ENCODE assay signal across 18 cellular contexts in genomic region chr3:13839253-13839652, GRCh38. TPM values are rescaled to one million over a fixed set of nuclear protein-coding genes. Genes with fewer than 3 reads are reported as not detected.
DNase-seq lines count a peak whose midpoint lies in the region; ATAC-seq and TF ChIP-seq lines count a peak whose summit lies in the region.
"Had no signal": no experiment of that assay in that cellular context is flagged by ENCODE, and none has a peak within 500 bp of the region (broad histone marks: within the 10 kb centered on the region; RNA-seq: fewer than 3 reads in every experiment).

No MANE protein-coding gene starts in this region.

- H4K20me1 ChIP-seq in HCT116 (ENCODE audit: insufficient read depth) (no peaks in the 10 kb centered on the region), osteoblast (ENCODE audit: insufficient read depth, low read length) (no peaks in the 10 kb centered on the region)
- H4K20me1 ChIP-seq: BLaER1 treated with 17β-estradiol and CSF1 and Interleukin-3, amounts not matched to agents 10 nM and 100 nM had no signal

- H3K9me3 Mint-ChIP-seq in brain: no peaks in the 10 kb centered on the region

- TF ChIP-seq CTCF in HCT116 (IDR thresholded peaks at IDR 0.05 in 2 of 3, conservative IDR thresholded peaks at IDR 0.05 in 1 of 3; ENCODE audit: borderline replicate concordance in 1 of 3, insufficient read depth in 1 of 3, low read depth in 2 of 3, low read length in 2 of 3) (no peak), brain (conservative IDR thresholded peaks at IDR 0.05) (no peak), osteoblast (IDR thresholded peaks at IDR 0.05; ENCODE audit: extremely low read depth, low read depth, low read length) (no peak)

- no peaks in the 10 kb centered on the region for H3K27me3 Mint-ChIP-seq in brain

- CTCF ChIA-PET in HCT116 (lab: Charles Lee): no interaction called here

- peak overlapping the region; percentile 23; the same call in 1 of the 2 replicates for H3K9ac ChIP-seq in HCT116 (ENCODE audit: low read length)
- H3K9ac ChIP-seq: BLaER1 treated with 17β-estradiol and CSF1 and Interleukin-3, amounts not matched to agents 10 nM and 100 nM; GM23248 had no signal

- H3K4me3 ChIP-seq in HCT116 (replicated peaks in 1 of 2; ENCODE audit: low read depth in 1 of 2, low read length in 2 of 2): no peak overlapping the region
- H3K4me3 ChIP-seq in osteoblast (ENCODE audit: insufficient read depth, low read length): no peak overlapping the region
- H3K4me3 ChIP-seq: BLaER1 treated with 17β-estradiol and CSF1 and Interleukin-3, amounts not matched to agents 10 nM and 100 nM; GM12878; GM23248 had no signal

- ATAC-seq in HCT116: no peak
- no peak for ATAC-seq in Right ventricle myocardium inferior
- no peak for ATAC-seq in HG02571 (IDR thresholded peaks at IDR 0.05; ENCODE audit: unreplicated experiment)
- ATAC-seq: GM12878 had no signal

- peaks cover 22% of the 10 kb centered on the region for H3K4me1 Mint-ChIP-seq in brain

- peak overlapping the region in 4 of 5 experiments; percentile 30 to 47 (median 42) for H3K27ac Mint-ChIP-seq in brain
- H3K27ac Mint-ChIP-seq: CD4-positive, CD25-positive, alpha-beta regulatory T cell had no signal

- H2AFZ ChIP-seq in HCT116 (ENCODE audit: low read depth, low read length, poor library complexity, severe bottlenecking): peak overlapping the region; percentile 2
- no peak overlapping the region for H2AFZ ChIP-seq in osteoblast (ENCODE audit: low read length)
- H2AFZ ChIP-seq: GM23248 had no signal

- TF ChIP-seq RAD21 in HCT116 (IDR thresholded peaks at IDR 0.05; ENCODE audit: low read depth): no peak

- H3K27me3 ChIP-seq in HCT116 (ENCODE audit: insufficient read depth, low read length): no peaks in the 10 kb centered on the region
- H3K27me3 ChIP-seq in osteoblast (ENCODE audit: insufficient read depth, low read length): no peaks in the 10 kb centered on the region
- H3K27me3 ChIP-seq: BLaER1 treated with 17β-estradiol and CSF1 and Interleukin-3, amounts not matched to agents 10 nM and 100 nM had no signal

- H3K27ac ChIP-seq in HCT116 (ENCODE audit: low read depth, low read length): no peak overlapping the region
- H3K27ac ChIP-seq in osteoblast (ENCODE audit: low read depth, low read length): no peak overlapping the region
- H3K27ac ChIP-seq: BLaER1 treated with 17β-estradiol and CSF1 and Interleukin-3, amounts not matched to agents 10 nM and 100 nM; GM23248; HL-60 had no signal

- H3K9me2 ChIP-seq in HCT116 (ENCODE audit: insufficient read depth): no peaks in the 10 kb centered on the region

- H3K4me1 ChIP-seq in HCT116 (ENCODE audit: control insufficient read depth in 1 of 2, insufficient read depth in 2 of 2, low read length in 2 of 2): peaks cover 0 to 28% of the 10 kb centered on the region in 2 experiments; a peak in 2 of 4 replicates
- H3K4me1 ChIP-seq in osteoblast (ENCODE audit: insufficient read depth, low read length): no peaks in the 10 kb centered on the region
- H3K4me1 ChIP-seq: BLaER1 treated with 17β-estradiol and CSF1 and Interleukin-3, amounts not matched to agents 10 nM and 100 nM had no signal

- no peak overlapping the region for H3K4me3 Mint-ChIP-seq in brain
- H3K4me3 Mint-ChIP-seq: CD4-positive, CD25-positive, alpha-beta regulatory T cell had no signal

- H3K4me2 ChIP-seq in HCT116 (ENCODE audit: low read length): peak overlapping the region; percentile 2; the same call in 1 of the 2 replicates
- no peak overlapping the region for H3K4me2 ChIP-seq in osteoblast (ENCODE audit: insufficient read depth, low read length)
- H3K4me2 ChIP-seq: BLaER1 treated with 17β-estradiol and CSF1 and Interleukin-3, amounts not matched to agents 10 nM and 100 nM had no signal

- BruUV-seq in HCT116 (replicated peaks; lab: Mats Ljungman, UMichigan): no TSS peak

- no peaks in the 10 kb centered on the region for H3K79me2 ChIP-seq in HCT116 (ENCODE audit: insufficient read depth, low read length)
- no peaks in the 10 kb centered on the region for H3K79me2 ChIP-seq in osteoblast (ENCODE audit: insufficient read depth, low read length)

- H3K36me3 ChIP-seq in HCT116 (ENCODE audit: control insufficient read depth in 1 of 2, insufficient read depth in 2 of 2, low read length in 2 of 2) (no peaks in the 10 kb centered on the region), osteoblast (ENCODE audit: insufficient read depth, low read length) (no peaks in the 10 kb centered on the region)
- H3K36me3 ChIP-seq: BLaER1 treated with 17β-estradiol and CSF1 and Interleukin-3, amounts not matched to agents 10 nM and 100 nM had no signal

- intact Hi-C loops in HCT116 (cut with micrococcal nuclease) (no loop called here), Right ventricle myocardium inferior (cut with DNase I) (no loop called here)

- no peaks in the 10 kb centered on the region for H3K36me3 Mint-ChIP-seq in brain
- H3K36me3 Mint-ChIP-seq: CD4-positive, CD25-positive, alpha-beta regulatory T cell had no signal

- no peak for TF ChIP-seq POLR2A in HCT116 (IDR thresholded peaks at IDR 0.05; ENCODE audit: borderline replicate concordance, extremely low read depth, insufficient read depth, insufficient read length)

- RAD21 ChIA-PET in HCT116 (lab: Charles Lee; ENCODE audit: low non-redundant PET in 1 of 2, low total read pairs in 2 of 2, uncharacterized antibody in 2 of 2, unreplicated experiment in 2 of 2): no interaction called here

- DNase-seq in HCT116 (ENCODE audit: low read depth, low spot score) (no peak), osteoblast (ENCODE audit: insufficient read length, low spot score, missing footprints) (peak; percentile 66), Right ventricle myocardium inferior (ENCODE audit: missing footprints) (no peak)
- DNase-seq in stimulated activated naive CD4-positive, alpha-beta T cell (lab: John Stamatoyannopoulos, UW): no peak
- no peak for DNase-seq in activated CD8-positive, alpha-beta memory T cell treated with anti-CD3 and anti-CD28 coated beads for 24 hours
- DNase-seq: ACHN; Calu3; CD4-positive, CD25-positive, alpha-beta regulatory T cell; DMS 273 treated with DMSO at 0.1 percent for 48 hours; GM23248; H7 had no signal

- POLR2A ChIA-PET in HCT116 (lab: Charles Lee): interaction anchor here (1.6 kb wide), 1 partner anchor 11 kb away, joined by 4 read pairs; no protein-coding TSS in a partner anchor

- H3K9me3 ChIP-seq in HCT116 (ENCODE audit: control insufficient read depth in 1 of 2, insufficient read depth in 1 of 2, low read depth in 1 of 2, low read length in 2 of 2) (no peaks in the 10 kb centered on the region), osteoblast (ENCODE audit: low read depth, low read length) (no peaks in the 10 kb centered on the region)
- H3K9me3 ChIP-seq: BLaER1 treated with 17β-estradiol and CSF1 and Interleukin-3, amounts not matched to agents 10 nM and 100 nM had no signal

TF ChIP-seq in HCT116, 20 proteins besides CTCF, POLR2A, EP300 and RAD21:
- TF ChIP-seq FOSL1 (IDR thresholded peaks at IDR 0.05; ENCODE audit: low read depth) (0 out of 2 replicates have a peak, but pooled peaks have one; percentile 7), EGR1 (IDR thresholded peaks at IDR 0.05; ENCODE audit: low read depth) (no peak), REST (IDR thresholded peaks at IDR 0.05; ENCODE audit: low read depth) (no peak), SIN3A (IDR thresholded peaks at IDR 0.05; ENCODE audit: low read depth) (no peak)

RNA-seq across cellular contexts. Expression of gene WNT7A, which starts 40.6 kb away (rescaled TPM):
- total RNA-seq in HCT116 (2021; ENCODE audit: unreplicated experiment): 0.34 TPM
- 0.56 and 0.91 TPM in 2 replicates for polyA plus RNA-seq in HCT116 (2012)
- 1.4 TPM for polyA plus RNA-seq in brain (ENCODE audit: insufficient read depth, low read depth, low replicate concordance)
- not detected in 2 replicates for total RNA-seq in osteoblast
- total RNA-seq in Right ventricle myocardium inferior: not detected
- total RNA-seq: A172, G401, GM23248 had no signal
- polyA plus RNA-seq: GM12878, GM23248 had no signal
